In genomic region chr7:141053626-141054025, GRCh38 we compare ENCODE assay signal across 11 cellular contexts.
DNase-seq lines count a peak whose midpoint lies in the region; ATAC-seq lines count a peak whose summit lies in the region.
"Had no signal": no experiment of that assay in that cellular context is flagged by ENCODE, and none has a peak within 500 bp of the region (broad histone marks: within the 10 kb centered on the region; RNA-seq: fewer than 3 reads in every experiment).

No MANE protein-coding gene starts in this region.

- peaks cover 23% of the 10 kb centered on the region for H3K4me1 Mint-ChIP-seq in T-helper 1 cell treated with Interleukin-12 subunit alpha and Interleukin-12 subunit beta and Interleukin-4 antibody, amounts not matched to agents 30 μg/mL and 1 μg/mL, for 36 hours (ENCODE audit: low read depth)

- H3K4me3 Mint-ChIP-seq in T-helper 1 cell treated with Interleukin-12 subunit alpha and Interleukin-12 subunit beta and Interleukin-4 antibody, amounts not matched to agents 30 μg/mL and 1 μg/mL, for 36 hours: peak overlapping the region; percentile 75
- H3K4me3 Mint-ChIP-seq: nephron progenitor cell had no signal

- H3K36me3 Mint-ChIP-seq in T-helper 1 cell treated with Interleukin-12 subunit alpha and Interleukin-12 subunit beta and Interleukin-4 antibody, amounts not matched to agents 30 μg/mL and 1 μg/mL, for 36 hours (ENCODE audit: low read depth): peaks cover 3% of the 10 kb centered on the region

- H3K27ac Mint-ChIP-seq in T-helper 1 cell treated with Interleukin-12 subunit alpha and Interleukin-12 subunit beta and Interleukin-4 antibody, amounts not matched to agents 30 μg/mL and 1 μg/mL, for 36 hours: peak overlapping the region; percentile 98
- H3K27ac Mint-ChIP-seq: nephron progenitor cell had no signal

- ATAC-seq in GM19438 (IDR thresholded peaks at IDR 0.05; ENCODE audit: low read depth, unreplicated experiment) (peak; percentile 72), HG02763 (IDR thresholded peaks at IDR 0.05; ENCODE audit: unreplicated experiment) (no peak)

- H3K9me3 Mint-ChIP-seq in T-helper 1 cell treated with Interleukin-12 subunit alpha and Interleukin-12 subunit beta and Interleukin-4 antibody, amounts not matched to agents 30 μg/mL and 1 μg/mL, for 36 hours: peaks cover 3% of the 10 kb centered on the region

- H3K27me3 Mint-ChIP-seq in T-helper 1 cell treated with Interleukin-12 subunit alpha and Interleukin-12 subunit beta and Interleukin-4 antibody, amounts not matched to agents 30 μg/mL and 1 μg/mL, for 36 hours (ENCODE audit: low read depth): peaks cover 20% of the 10 kb centered on the region

- peak; percentile 35 for DNase-seq in activated naive CD4-positive, alpha-beta T cell treated with anti-CD3 and anti-CD28 coated beads, Interleukin-2, amount 50 U/mL, for 16 hours
- peak; percentile 63 for DNase-seq in stimulated activated CD4-positive, alpha-beta T cell treated with anti-CD3 and anti-CD28 coated beads, Interleukin-1b, Interleukin-23, amount 100 ng/mL, for 48 hours
- no peak for DNase-seq in middle frontal gyrus (ENCODE audit: extremely low spot score, low spot score)
- no peak for DNase-seq in SIG-M5 treated with dmso at 0.1 percent for 504 hours (lab: John Stamatoyannopoulos, UW; ENCODE audit: unreplicated experiment)
- DNase-seq in HPDE6-E6E7 (ENCODE audit: extremely low spot score): no peak
- DNase-seq: GDM1, MV-4-11, nephron progenitor cell had no signal

Comparison
In these comparisons a context has a peak if more than half of its experiments do, and no peak if none do; other contexts are left out.
1. DNase-seq: peak in activated naive CD4-positive, alpha-beta T cell treated with anti-CD3 and anti-CD28 coated beads, Interleukin-2, amount 50 U/mL, for 16 hours (single experiment) and stimulated activated CD4-positive, alpha-beta T cell treated with anti-CD3 and anti-CD28 coated beads, Interleukin-1b, Interleukin-23, amount 100 ng/mL, for 48 hours (single experiment); none in middle frontal gyrus (single experiment), SIG-M5 treated with dmso at 0.1 percent for 504 hours (single experiment) and HPDE6-E6E7 (single experiment).